Comparison of ENCODE assay signal across 15 cellular contexts in the genomic region with DNA sequence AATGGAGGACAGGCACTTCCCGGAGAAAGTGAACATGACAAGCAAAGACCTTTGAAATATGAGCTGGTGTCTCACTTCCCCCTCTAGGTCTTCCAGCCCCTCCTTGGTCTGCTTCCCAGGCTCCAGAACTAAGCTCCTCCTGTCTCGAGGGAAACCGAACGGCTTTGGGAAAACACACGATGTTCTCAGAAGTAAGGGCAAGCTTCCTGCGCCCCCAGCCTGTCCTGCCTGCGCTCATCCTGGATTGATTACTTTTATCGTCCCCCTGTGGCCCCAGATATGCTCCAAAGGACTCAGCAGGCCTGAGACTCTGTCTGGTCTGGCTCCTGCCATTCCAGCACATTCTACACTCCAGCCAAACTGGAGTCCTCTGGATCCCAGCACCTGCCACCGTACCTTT.
A peak's percentile ranks its signal among the peaks of the same experiment; 100 is the strongest.
DNase-seq lines count a peak whose midpoint lies in the region; ATAC-seq lines count a peak whose summit lies in the region.
"Had no signal": no experiment of that assay in that cellular context is flagged by ENCODE, and none has a peak within 500 bp of the region (broad histone marks: within the 10 kb centered on the region; RNA-seq: fewer than 3 reads in every experiment).

No MANE protein-coding gene starts in this region.

- H2AFZ ChIP-seq in neuronal stem cell (ENCODE audit: low read length), result peak overlapping the region; percentile 70

- no CpG with 5 or more reads among the region's 9 CpGs for WGBS in neuronal stem cell (ENCODE audit: extremely low coverage in 2 of 2, insufficient read length in 2 of 2, insufficient replicate concordance in 1 of 2), 2 donors

- no peaks in the 10 kb centered on the region for H3K36me3 Mint-ChIP-seq in T-helper 2 cell treated with Interferon-gamma antibody and Interleukin-4, amounts not matched to agents 5 μg/mL and 100 μg/mL, for 36 hours (ENCODE audit: low read depth)
- H3K36me3 Mint-ChIP-seq: CD4-positive, CD25-positive, alpha-beta regulatory T cell; CD8-positive, alpha-beta memory T cell had no signal

- H3K23ac ChIP-seq in neuronal stem cell (ENCODE audit: low read depth, low read length, poor library complexity), result peak overlapping the region; percentile 65

- H3K27ac Mint-ChIP-seq in T-helper 2 cell treated with Interferon-gamma antibody and Interleukin-4, amounts not matched to agents 5 μg/mL and 100 μg/mL, for 36 hours, result no peak overlapping the region
- H3K27ac Mint-ChIP-seq: CD8-positive, alpha-beta memory T cell had no signal

- peak overlapping the region; percentile 49 for H2BK12ac ChIP-seq in neuronal stem cell (ENCODE audit: low read length)

- peak overlapping the region; percentile 26 for H2BK15ac ChIP-seq in neuronal stem cell (ENCODE audit: low read length)

- H3K79me1 ChIP-seq in neuronal stem cell (ENCODE audit: low read depth, low read length), result peaks cover 4% of the 10 kb centered on the region

- peaks cover 0 to 7% of the 10 kb centered on the region in 2 donors for H3K9me3 ChIP-seq in neuronal stem cell (replicated peaks in 1 of 2; ENCODE audit: control insufficient read depth in 2 of 2, insufficient read depth in 1 of 2, low read depth in 1 of 2, low read length in 2 of 2)
- H3K9me3 ChIP-seq: BE2C, HAP-1 had no signal

- no peak overlapping the region for H2BK120ac ChIP-seq in neuronal stem cell (ENCODE audit: low read depth, low read length)

- H3K27ac ChIP-seq in neuronal stem cell (replicated peaks; ENCODE audit: low read length), result no peak overlapping the region

- DNase-seq in HT1080 (ENCODE audit: low read depth) (peak; percentile 21), left kidney (ENCODE audit: low read depth, low spot score) (peak; percentile 67), neuronal stem cell (ENCODE audit: low spot score) (no peak), SKM-1 treated with dmso at 0.1 percent for 144 hours (lab: John Stamatoyannopoulos, UW; ENCODE audit: unreplicated experiment) (no peak)
- no peak for DNase-seq in T-helper 2 cell treated with Interferon-gamma antibody and Interleukin-4, amounts not matched to agents 5 μg/mL and 100 μg/mL, for 36 hours (ENCODE audit: low spot score)
- DNase-seq: ACHN; BE2C; C1 segment of cervical spinal cord; CD4-positive, CD25-positive, alpha-beta regulatory T cell; CD8-positive, alpha-beta memory T cell; COR-L47; GDM1 had no signal

- ATAC-seq in GM19324 (IDR thresholded peaks at IDR 0.05; ENCODE audit: low FRiP score, unreplicated experiment), result no peak
- no peak for ATAC-seq in GM18519 (IDR thresholded peaks at IDR 0.05; ENCODE audit: low FRiP score, unreplicated experiment)

- no peaks in the 10 kb centered on the region for H3K27me3 Mint-ChIP-seq in T-helper 2 cell treated with Interferon-gamma antibody and Interleukin-4, amounts not matched to agents 5 μg/mL and 100 μg/mL, for 36 hours (ENCODE audit: low read depth)
- H3K27me3 Mint-ChIP-seq: CD4-positive, CD25-positive, alpha-beta regulatory T cell had no signal

- no peaks in the 10 kb centered on the region for H3K4me1 Mint-ChIP-seq in T-helper 2 cell treated with Interferon-gamma antibody and Interleukin-4, amounts not matched to agents 5 μg/mL and 100 μg/mL, for 36 hours (ENCODE audit: low read depth)
- H3K4me1 Mint-ChIP-seq: CD8-positive, alpha-beta memory T cell had no signal

- no peak overlapping the region for H4K8ac ChIP-seq in neuronal stem cell (ENCODE audit: low read depth, low read length)

- no peak overlapping the region for H2BK5ac ChIP-seq in neuronal stem cell (ENCODE audit: low read length)

- no peak overlapping the region for H3K9ac ChIP-seq in neuronal stem cell (ENCODE audit: low read depth, low read length, poor library complexity)

- H2AK5ac ChIP-seq in neuronal stem cell (ENCODE audit: low read depth, low read length), result no peak overlapping the region

- H3K18ac ChIP-seq in neuronal stem cell (ENCODE audit: low read length), result peak overlapping the region; percentile 80

- no peaks in the 10 kb centered on the region for H3K27me3 ChIP-seq in neuronal stem cell (ENCODE audit: control insufficient read depth in 3 of 3, insufficient read depth in 3 of 3, low read depth in 1 of 3, low read length in 3 of 3)
- H3K27me3 ChIP-seq: BE2C had no signal

- peak overlapping the region; percentile 97 for H3K14ac ChIP-seq in neuronal stem cell (ENCODE audit: low read length)

- H3K4me2 ChIP-seq in neuronal stem cell (ENCODE audit: insufficient read depth, low read length, poor library complexity, severe bottlenecking), result no peak overlapping the region

- H3K4me3 Mint-ChIP-seq in T-helper 2 cell treated with Interferon-gamma antibody and Interleukin-4, amounts not matched to agents 5 μg/mL and 100 μg/mL, for 36 hours, result no peak overlapping the region
- H3K4me3 Mint-ChIP-seq: CD4-positive, CD25-positive, alpha-beta regulatory T cell; CD8-positive, alpha-beta memory T cell had no signal

- no peaks in the 10 kb centered on the region for H3K36me3 ChIP-seq in neuronal stem cell (replicated peaks in 1 of 2; ENCODE audit: control insufficient read depth in 2 of 2, insufficient read depth in 2 of 2, low read length in 2 of 2)
- H3K36me3 ChIP-seq: BE2C, HAP-1 had no signal

- no peak overlapping the region for H3K4me3 ChIP-seq in neuronal stem cell (ENCODE audit: low read length in 2 of 2)
- H3K4me3 ChIP-seq: HAP-1 had no signal

- peaks cover 0 to 5% of the 10 kb centered on the region in 2 donors for H3K4me1 ChIP-seq in neuronal stem cell (ENCODE audit: control insufficient read depth in 2 of 2, insufficient read depth in 1 of 2, low read depth in 1 of 2, low read length in 2 of 2)
- H3K4me1 ChIP-seq: BE2C had no signal

- H3K4ac ChIP-seq in neuronal stem cell (ENCODE audit: low read length), result no peak overlapping the region

- H4K91ac ChIP-seq in neuronal stem cell (ENCODE audit: low read depth, low read length, poor library complexity), result no peak overlapping the region

- H3K9me3 Mint-ChIP-seq in T-helper 2 cell treated with Interferon-gamma antibody and Interleukin-4, amounts not matched to agents 5 μg/mL and 100 μg/mL, for 36 hours, result no peaks in the 10 kb centered on the region

Comparison
In these comparisons a context has a peak if more than half of its experiments do, and no peak if none do; other contexts are left out.
1. DNase-seq: peak in HT1080 (single experiment) and left kidney (single experiment); none in neuronal stem cell (single experiment), SKM-1 treated with dmso at 0.1 percent for 144 hours (single experiment) and T-helper 2 cell treated with Interferon-gamma antibody and Interleukin-4, amounts not matched to agents 5 μg/mL and 100 μg/mL, for 36 hours (single experiment).